In the genomic region with DNA sequence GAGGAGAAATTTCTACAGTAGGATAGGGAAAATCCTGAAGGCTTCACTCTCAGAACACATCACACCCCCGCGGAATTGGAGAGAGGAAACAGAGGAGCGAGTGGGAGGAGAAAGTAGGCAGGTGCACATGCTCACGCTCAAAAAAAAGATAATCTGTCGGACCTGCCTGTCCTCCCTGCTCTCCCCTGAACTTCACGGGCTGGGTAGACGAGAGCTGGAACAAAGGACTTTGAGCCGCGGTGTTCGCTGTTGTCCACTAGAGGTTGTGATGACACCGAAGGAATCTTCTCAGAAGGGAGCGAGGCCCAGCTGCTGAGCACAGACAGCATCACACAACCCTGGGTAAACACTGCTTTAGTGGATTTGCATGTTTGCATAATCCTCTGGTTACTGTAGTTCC, we compare ENCODE assay signal across 12 cellular contexts. TPM values are rescaled to one million over a fixed set of nuclear protein-coding genes. Genes with fewer than 3 reads are reported as not detected.
A peak's percentile ranks its signal among the peaks of the same experiment; 100 is the strongest.
DNase-seq lines count a peak whose midpoint lies in the region; ATAC-seq and TF ChIP-seq lines count a peak whose summit lies in the region.
"Had no signal": no experiment of that assay in that cellular context is flagged by ENCODE, and none has a peak within 500 bp of the region (broad histone marks: within the 10 kb centered on the region; RNA-seq: fewer than 3 reads in every experiment).

No MANE protein-coding gene starts in this region.

- no peak overlapping the region for H3K27ac ChIP-seq in VCaP
- H3K27ac ChIP-seq: cardiac muscle cell, heart left ventricle, HL-60 had no signal

- no peak overlapping the region for H3K4me3 Mint-ChIP-seq in nephron progenitor cell
- H3K4me3 Mint-ChIP-seq: natural killer cell treated with Interleukin-12 subunit alpha and Interleukin-12 subunit beta and Interleukin-15 and Interleukin-18, amount 100 ng/mL, for 72 hours had no signal

- peaks cover 9% of the 10 kb centered on the region for H3K4me1 Mint-ChIP-seq in nephron progenitor cell

- no peak overlapping the region for H3K27ac Mint-ChIP-seq in nephron progenitor cell
- H3K27ac Mint-ChIP-seq: natural killer cell treated with Interleukin-12 subunit alpha and Interleukin-12 subunit beta and Interleukin-15 and Interleukin-18, amount 100 ng/mL, for 72 hours had no signal

- H3K27me3 Mint-ChIP-seq in nephron progenitor cell (ENCODE audit: low read depth, poor library complexity) = peaks cover 46% of the 10 kb centered on the region

- DNase-seq in Daoy (ENCODE audit: low read depth) = peak; percentile 29
- DNase-seq in M059J (ENCODE audit: low read depth) = peak; percentile 2
- DNase-seq in nephron progenitor cell = peak; percentile 31
- no peak for DNase-seq in left lobe of liver (ENCODE audit: low spot score)
- DNase-seq in NK-92 (lab: John Stamatoyannopoulos, UW; ENCODE audit: unreplicated experiment) = no peak
- DNase-seq: heart left ventricle had no signal

- peak; percentile 77 for TF ChIP-seq CTCF in VCaP (conservative IDR thresholded peaks at IDR 0.05)
- peak; percentile 31 for TF ChIP-seq CTCF in nephron progenitor cell (IDR thresholded peaks at IDR 0.05)

- no peak for ATAC-seq in HG03159 (IDR thresholded peaks at IDR 0.05; ENCODE audit: unreplicated experiment)
- no peak for ATAC-seq in left lobe of liver
- ATAC-seq in GM21367 (IDR thresholded peaks at IDR 0.05; ENCODE audit: unreplicated experiment) = no peak
- ATAC-seq: heart left ventricle; natural killer cell treated with Interleukin-12 subunit alpha and Interleukin-12 subunit beta and Interleukin-15 and Interleukin-18, amount 100 ng/mL, for 72 hours had no signal

- H3K36me3 Mint-ChIP-seq in nephron progenitor cell (ENCODE audit: low read depth) = no peaks in the 10 kb centered on the region
- H3K36me3 Mint-ChIP-seq: natural killer cell treated with Interleukin-12 subunit alpha and Interleukin-12 subunit beta and Interleukin-15 and Interleukin-18, amount 100 ng/mL, for 72 hours had no signal

- H3K9me3 Mint-ChIP-seq in nephron progenitor cell = no peaks in the 10 kb centered on the region
- H3K9me3 Mint-ChIP-seq: natural killer cell treated with Interleukin-12 subunit alpha and Interleukin-12 subunit beta and Interleukin-15 and Interleukin-18, amount 100 ng/mL, for 72 hours had no signal

RNA-seq across cellular contexts. Expression of gene SEZ6L, which starts 5.0 kb away (rescaled TPM):
- not detected in 2 replicates for total RNA-seq in Daoy (2014; rRNA removed; shearing (Covaris generic))
- not detected in 2 replicates for total RNA-seq in M059J (2014; rRNA removed; shearing (Covaris generic))
- total RNA-seq in left lobe of liver = 0.03 TPM
- total RNA-seq: natural killer cell treated with Interleukin-12 subunit alpha and Interleukin-12 subunit beta and Interleukin-15 and Interleukin-18, amount 100 ng/mL, for 72 hours had no signal

Comparison
In these comparisons a context has a peak if more than half of its experiments do, and no peak if none do; other contexts are left out.
1. DNase-seq: peak in Daoy (single experiment), M059J (single experiment) and nephron progenitor cell (single experiment); none in left lobe of liver (single experiment) and NK-92 (single experiment).